ENCODE assay signal across 12 cellular contexts in genomic region chrX:33183366-33183765, GRCh38. TPM values are rescaled to one million over a fixed set of nuclear protein-coding genes. Genes with fewer than 3 reads are reported as not detected.
A peak's percentile ranks its signal among the peaks of the same experiment; 100 is the strongest.
DNase-seq lines count a peak whose midpoint lies in the region; TF ChIP-seq lines count a peak whose summit lies in the region.
"Had no signal": no experiment of that assay in that cellular context is flagged by ENCODE, and none has a peak within 500 bp of the region (broad histone marks: within the 10 kb centered on the region; RNA-seq: fewer than 3 reads in every experiment).

No MANE protein-coding gene starts in this region.

- H3K27me3 Mint-ChIP-seq in Calu3 (ENCODE audit: unreplicated experiment): no peaks in the 10 kb centered on the region

- no peaks in the 10 kb centered on the region for H3K27me3 ChIP-seq in ovary
- H3K27me3 ChIP-seq: transverse colon had no signal

- 16 to 17% (median 17%) methylated on average over 4 of the region's 4 CpGs for WGBS in ovary, 3 donors

- no peaks in the 10 kb centered on the region for H3K9me3 Mint-ChIP-seq in Calu3 (ENCODE audit: low read depth, unreplicated experiment)

- H3K4me3 ChIP-seq in fibroblast of pulmonary artery (replicated peaks; ENCODE audit: low read depth, low read length) (no peak overlapping the region), ovary (no peak overlapping the region)
- H3K4me3 ChIP-seq: transverse colon had no signal

- no TSS peak for BruUV-seq in Calu3 (replicated peaks; lab: Mats Ljungman, UMichigan)

- H3K27ac Mint-ChIP-seq in Calu3 (ENCODE audit: unreplicated experiment): peak overlapping the region; percentile 31

- no peaks in the 10 kb centered on the region for H3K9me3 ChIP-seq in ovary
- H3K9me3 ChIP-seq: transverse colon had no signal

- TF ChIP-seq CTCF in Calu3 (IDR thresholded peaks at IDR 0.05; ENCODE audit: unreplicated experiment) (no peak), fibroblast of pulmonary artery (IDR thresholded peaks at IDR 0.05; ENCODE audit: low read length, missing control alignments) (no peak), ovary (IDR thresholded peaks at IDR 0.05) (no peak)

- CTCF ChIA-PET in Calu3 (lab: Charles Lee): interaction anchor here (0.7 kb wide), 1 partner anchor 759 kb away, joined by 3 read pairs; no protein-coding TSS in a partner anchor

- H3K4me1 Mint-ChIP-seq in Calu3 (ENCODE audit: low read depth, unreplicated experiment): peaks cover 6% of the 10 kb centered on the region

- H3K27ac ChIP-seq in ovary: no peak overlapping the region
- H3K27ac ChIP-seq: transverse colon had no signal

- H3K4me1 ChIP-seq in ovary (ENCODE audit: insufficient read depth): no peaks in the 10 kb centered on the region
- H3K4me1 ChIP-seq: transverse colon had no signal

- no peaks in the 10 kb centered on the region for H3K36me3 Mint-ChIP-seq in Calu3 (ENCODE audit: insufficient read depth, unreplicated experiment)

- H3K36me3 ChIP-seq in ovary: no peaks in the 10 kb centered on the region
- H3K36me3 ChIP-seq: transverse colon had no signal

- no peak overlapping the region for H3K4me3 Mint-ChIP-seq in Calu3 (ENCODE audit: low read depth, unreplicated experiment)

- intact Hi-C loops in Calu3 (cut with micrococcal nuclease; ENCODE audit: unreplicated experiment) (no loop called here), ovary (cut with DNase I) (no loop called here)

- DNase-seq in Calu3 (peak; percentile 7), NCI-H82 (lab: John Stamatoyannopoulos, UW) (peak; percentile 11), fibroblast of pulmonary artery (ENCODE audit: low read depth) (peak; percentile 54), ovary (peak in 4 of 5 donors; percentile 29 to 41 (median 36)), UCSD-AML1 (lab: John Stamatoyannopoulos, UW; ENCODE audit: unreplicated experiment) (no peak), NCI-H1105 (lab: John Stamatoyannopoulos, UW) (no peak)
- no peak for DNase-seq in activated naive CD4-positive, alpha-beta T cell treated with anti-CD3 and anti-CD28 coated beads, Interleukin-2, amount 50 U/mL, for 16 hours
- no peak for DNase-seq in activated CD8-positive, alpha-beta memory T cell treated with anti-CD3 and anti-CD28 coated beads, Interleukin-2, amount 50 U/mL, for 4 hours
- DNase-seq: activated effector memory CD4-positive, alpha-beta T cell treated with anti-CD3 and anti-CD28 coated beads, Interleukin-2, amount 50 U/mL, for 16 hours; NCI-H510A; stimulated activated CD4-positive, alpha-beta T cell treated with anti-CD3 and anti-CD28 coated beads, Interleukin-2, amount 100 ng/mL, for 48 hours; transverse colon had no signal

- no peak for TF ChIP-seq POLR2A in ovary (IDR thresholded peaks at IDR 0.05)

- no peak for TF ChIP-seq EP300 in ovary (IDR thresholded peaks at IDR 0.05)

RNA-seq across cellular contexts. Expression of gene DMD, which starts 28.0 kb away (rescaled TPM):
- 7.6 and 11.6 TPM in 2 replicates for total RNA-seq in Calu3 (2022)
- 10 to 100 TPM; 24.6 to 70.5 (median 38.7) TPM for total RNA-seq in ovary
- polyA plus RNA-seq in ovary: 10 to 100 TPM; 14.0 to 31.7 TPM

Comparison
In these comparisons a context has a peak if more than half of its experiments do, and no peak if none do; other contexts are left out.
1. DNase-seq: peak in Calu3 (single experiment), NCI-H82 (single experiment), fibroblast of pulmonary artery (single experiment) and ovary (4 of 5); none in activated naive CD4-positive, alpha-beta T cell treated with anti-CD3 and anti-CD28 coated beads, Interleukin-2, amount 50 U/mL, for 16 hours (single experiment), activated CD8-positive, alpha-beta memory T cell treated with anti-CD3 and anti-CD28 coated beads, Interleukin-2, amount 50 U/mL, for 4 hours (single experiment), UCSD-AML1 (single experiment) and NCI-H1105 (single experiment).